8 cellular contexts compared by ENCODE assay signal in genomic region chr18:35267161-35267651, GRCh38. TPM values are rescaled to one million over a fixed set of nuclear protein-coding genes. Genes with fewer than 3 reads are reported as not detected.
DNase-seq lines count a peak whose midpoint lies in the region; ATAC-seq, FAIRE-seq and TF ChIP-seq lines count a peak whose summit lies in the region.

No MANE protein-coding gene starts in this region.

- H3K27me3 Mint-ChIP-seq in activated naive CD8-positive, alpha-beta T cell: no peaks in the 10 kb centered on the region

- peak; percentile 27 for DNase-seq in D721Med (ENCODE audit: insufficient read length, low spot score)
- peak; percentile 76 to 89 (median 80) for DNase-seq in Peyer's patch
- DNase-seq in heart left ventricle: peak; percentile 84 to 89 (median 86)
- peak; percentile 52 to 67 for DNase-seq in gastrocnemius medialis

- peaks cover 26% of the 10 kb centered on the region for H3K4me1 Mint-ChIP-seq in activated naive CD8-positive, alpha-beta T cell (ENCODE audit: low read depth)

- peaks cover 5% of the 10 kb centered on the region for H3K36me3 Mint-ChIP-seq in activated naive CD8-positive, alpha-beta T cell

- H3K9me3 ChIP-seq in Peyer's patch (no peaks in the 10 kb centered on the region), heart left ventricle (peaks cover 0 to 11% (median 0%) of the 10 kb centered on the region in 12 donors), gastrocnemius medialis (no peaks in the 10 kb centered on the region)

- in situ Hi-C loops in gastrocnemius medialis (cut with MboI; ENCODE audit: low sequenced_read_pairs in 4 of 4): no loop called here

- H3K4me3 ChIP-seq in Peyer's patch (peak overlapping the region; percentile 65 to 84 (median 73)), heart left ventricle (peak overlapping the region; percentile 57 to 92 (median 67)), gastrocnemius medialis (peak overlapping the region; percentile 62 to 89 (median 73))

- peak overlapping the region; percentile 96 for H3K27ac Mint-ChIP-seq in activated naive CD8-positive, alpha-beta T cell

- FAIRE-seq in D721Med (lab: Jason Lieb, UNC): no peak

- TF ChIP-seq POLR2A in Peyer's patch (IDR thresholded peaks at IDR 0.05) (no peak), heart left ventricle (IDR thresholded peaks at IDR 0.05) (peak in 1 of 2 donors; percentile 58), gastrocnemius medialis (IDR thresholded peaks at IDR 0.05) (peak; percentile 29 to 37)

- ATAC-seq in HG02623 (IDR thresholded peaks at IDR 0.05; ENCODE audit: unreplicated experiment) (peak; percentile 77), heart left ventricle (peak; percentile 79 to 98 (median 96)), gastrocnemius medialis (peak; percentile 87 to 92), GM18519 (IDR thresholded peaks at IDR 0.05; ENCODE audit: low FRiP score, unreplicated experiment) (no peak), HG03039 (IDR thresholded peaks at IDR 0.05; ENCODE audit: unreplicated experiment) (no peak)

- H3K36me3 ChIP-seq in Peyer's patch (no peaks in the 10 kb centered on the region), heart left ventricle (peaks cover 0 to 22% (median 12%) of the 10 kb centered on the region in 9 donors), gastrocnemius medialis (peaks cover 0 to 18% of the 10 kb centered on the region in 2 donors)

- intact Hi-C loops in heart left ventricle (cut with DNase I): loop anchor here in 2 of 10 donors (1.0 to 10.0 kb wide), 4 partner anchors 24 to 228 kb away; partner anchors contain the start of genes ZNF397 (in 2 of the 2), INO80C (in 1 of the 2) and ZSCAN30 (in 1 of the 2)
- intact Hi-C loops in gastrocnemius medialis (cut with DNase I; ENCODE audit: low total_unique reads): loop anchor here (1.0 kb wide), 2 partner anchors 22 to 26 kb away; partner anchors contain the start of gene ZNF397

- whole genome bisulfite sequencing in heart left ventricle, 4 donors: 1% methylated on average over 45 to 48 of the region's 48 CpGs

- peaks cover 12% of the 10 kb centered on the region for H3K9me3 Mint-ChIP-seq in activated naive CD8-positive, alpha-beta T cell (ENCODE audit: low read depth)

- peak overlapping the region; percentile 93 for H3K4me3 Mint-ChIP-seq in activated naive CD8-positive, alpha-beta T cell

- TF ChIP-seq CTCF in D721Med (IDR thresholded peaks at IDR 0.05; ENCODE audit: insufficient read depth, missing control alignments): no peak
- TF ChIP-seq CTCF in Peyer's patch (IDR thresholded peaks at IDR 0.05): no peak
- peak in 5 of 12 donors; percentile 8 to 25 (median 15) for TF ChIP-seq CTCF in heart left ventricle (IDR thresholded peaks at IDR 0.05)
- TF ChIP-seq CTCF in gastrocnemius medialis (IDR thresholded peaks at IDR 0.05 in 4 of 5, conservative IDR thresholded peaks at IDR 0.05 in 1 of 5): peak in 1 of 5 experiments; percentile 5

- H3K27me3 ChIP-seq in Peyer's patch: no peaks in the 10 kb centered on the region
- no peaks in the 10 kb centered on the region for H3K27me3 ChIP-seq in heart left ventricle
- no peaks in the 10 kb centered on the region for H3K27me3 ChIP-seq in gastrocnemius medialis

- H3K4me1 ChIP-seq in Peyer's patch: peaks cover 0 to 8% (median 2%) of the 10 kb centered on the region in 4 donors
- H3K4me1 ChIP-seq in heart left ventricle: peaks cover 0 to 10% (median 5%) of the 10 kb centered on the region in 12 donors
- peaks cover 0 to 3% of the 10 kb centered on the region in 2 donors for H3K4me1 ChIP-seq in gastrocnemius medialis

- H3K27ac ChIP-seq in Peyer's patch: peak overlapping the region; percentile 73 to 91 (median 80)
- peak overlapping the region; percentile 48 to 93 (median 88) for H3K27ac ChIP-seq in heart left ventricle
- H3K27ac ChIP-seq in gastrocnemius medialis: peak overlapping the region; percentile 78 to 84 (median 82)

RNA-seq across cellular contexts. Expression of gene ZSCAN30, which starts 22.8 kb away (rescaled TPM):
- total RNA-seq in Peyer's patch (10 to 100 TPM; 20.3 to 51.2 (median 26.8) TPM), heart left ventricle (10 to 100 TPM in 8 of 9 donors, 1 to 10 TPM in 1; 9.4 to 18.1 (median 13.8) TPM), gastrocnemius medialis (10 to 100 TPM in 2 of 4 donors, 1 to 10 TPM in 2; 4.6 to 34.6 (median 8.2) TPM)
- 10 to 100 TPM in 1 of 2 donors, 1 to 10 TPM in 1; 6.2 to 17.1 TPM for polyA plus RNA-seq in heart left ventricle

RNA-seq across cellular contexts. Expression of gene ZNF397, which starts 26.4 kb away (rescaled TPM):
- 10 to 100 TPM; 25.4 to 38.0 (median 29.6) TPM for total RNA-seq in Peyer's patch
- total RNA-seq in heart left ventricle: 10 to 100 TPM in 8 of 9 donors, 1 to 10 TPM in 1; 7.8 to 20.0 (median 13.8) TPM
- 10 to 100 TPM; 10.1 to 13.9 TPM for polyA plus RNA-seq in heart left ventricle
- 10 to 100 TPM; 12.3 to 23.4 (median 14.7) TPM for total RNA-seq in gastrocnemius medialis

Comparison
In these comparisons a context has a peak if more than half of its experiments do, and no peak if none do; other contexts are left out.
1. DNase-seq: peak in every context shown above with its lines; median percentile 86 in heart left ventricle; 80 in Peyer's patch; 60 in gastrocnemius medialis; 27 in D721Med.
2. ATAC-seq: peak in HG02623 (single experiment), heart left ventricle (4 of 4) and gastrocnemius medialis (2 of 2); none in GM18519 (single experiment) and HG03039 (single experiment).
3. POLR2A ChIP-seq: peak in gastrocnemius medialis (2 of 2); none in Peyer's patch (0 of 2).
4. Peak in every context shown above with its lines, with median percentiles within 50 percentile points of each other: H3K27ac ChIP-seq and H3K4me3 ChIP-seq.